1 cellular context compared by ENCODE assay signal in genomic region chr19:45780146-45780447, GRCh38.
TF ChIP-seq lines count a peak whose summit lies in the region.

No MANE protein-coding gene starts in this region.

TF ChIP-seq in HCT116, 20 proteins besides CTCF, POLR2A, EP300 and RAD21:
- no peak for TF ChIP-seq EGR1 (IDR thresholded peaks at IDR 0.05; ENCODE audit: low read depth)
- no peak for TF ChIP-seq CBX3 (IDR thresholded peaks at IDR 0.05; ENCODE audit: low read depth)
